11 cellular contexts compared by ENCODE assay signal in the genomic region with DNA sequence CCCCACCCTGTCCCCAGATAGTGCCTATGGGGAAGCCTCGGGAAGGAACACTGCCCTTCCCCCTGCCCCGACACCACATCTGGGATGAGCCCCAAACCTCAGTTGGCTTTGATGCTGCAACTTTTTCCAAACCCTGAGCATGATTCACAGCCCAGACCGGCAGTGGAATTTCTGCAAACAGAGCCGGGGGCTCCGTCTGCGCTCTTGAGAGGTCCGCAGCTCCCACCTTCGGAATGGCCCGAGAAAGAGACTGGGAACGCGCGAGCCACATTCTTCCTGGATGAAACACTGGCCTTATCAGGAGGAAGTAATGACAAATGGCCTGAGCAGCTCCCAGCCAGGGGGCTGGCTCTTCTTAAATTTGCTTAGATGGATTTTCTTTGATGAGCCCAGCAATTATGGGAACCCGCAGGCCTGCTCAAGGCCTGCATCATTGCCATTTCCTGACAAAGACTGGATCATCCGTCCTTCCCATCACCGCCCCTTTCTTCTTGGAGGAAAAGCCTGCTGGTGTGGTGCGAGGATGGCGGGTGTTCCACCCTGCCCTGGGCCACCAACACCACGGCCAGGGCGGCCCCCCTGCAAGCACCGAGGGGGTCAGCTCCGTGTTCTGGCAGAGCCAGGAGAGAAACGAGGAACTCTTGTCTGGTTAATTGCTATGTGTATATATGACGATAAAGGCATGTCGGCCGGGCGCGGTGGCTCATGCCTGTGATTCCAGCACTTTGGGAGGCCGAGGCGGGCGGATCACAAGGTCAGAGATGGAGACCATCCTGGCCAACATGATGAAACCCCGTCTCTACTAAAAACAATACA. TPM values are rescaled to one million over a fixed set of nuclear protein-coding genes. Genes with fewer than 3 reads are reported as not detected.
DNase-seq lines count a peak whose midpoint lies in the region; ATAC-seq, FAIRE-seq and TF ChIP-seq lines count a peak whose summit lies in the region.
"Had no signal": no experiment of that assay in that cellular context is flagged by ENCODE, and none has a peak within 500 bp of the region (broad histone marks: within the 10 kb centered on the region; RNA-seq: fewer than 3 reads in every experiment).

No MANE protein-coding gene starts in this region.

- H3K27me3 Mint-ChIP-seq in Caco-2 (ENCODE audit: insufficient read depth, unreplicated experiment) (no peaks in the 10 kb centered on the region), osteocyte (ENCODE audit: unreplicated experiment) (no peaks in the 10 kb centered on the region)
- H3K27me3 Mint-ChIP-seq in stimulated activated naive B cell treated with anti-CD40 and anti-IgM and Interleukin-4, amounts not matched to agents 10 μg/mL and 1 μg/mL and 100 μg/mL, for 72 hours, result no peaks in the 10 kb centered on the region

- H3K36me3 Mint-ChIP-seq in Caco-2 (ENCODE audit: insufficient read depth, unreplicated experiment) (no peaks in the 10 kb centered on the region), osteocyte (ENCODE audit: unreplicated experiment) (no peaks in the 10 kb centered on the region)
- H3K36me3 Mint-ChIP-seq in stimulated activated naive B cell treated with anti-CD40 and anti-IgM and Interleukin-4, amounts not matched to agents 10 μg/mL and 1 μg/mL and 100 μg/mL, for 72 hours, result no peaks in the 10 kb centered on the region
- H3K36me3 Mint-ChIP-seq: naive thymus-derived CD8-positive, alpha-beta T cell had no signal

- H3K9me3 Mint-ChIP-seq in Caco-2 (ENCODE audit: unreplicated experiment) (no peaks in the 10 kb centered on the region), osteocyte (ENCODE audit: unreplicated experiment) (no peaks in the 10 kb centered on the region)
- peaks cover 0 to 1% of the 10 kb centered on the region in 2 donors for H3K9me3 Mint-ChIP-seq in stimulated activated naive B cell treated with anti-CD40 and anti-IgM and Interleukin-4, amounts not matched to agents 10 μg/mL and 1 μg/mL and 100 μg/mL, for 72 hours
- H3K9me3 Mint-ChIP-seq: naive thymus-derived CD8-positive, alpha-beta T cell had no signal

- peak overlapping the region; percentile 5 for H3K4me3 Mint-ChIP-seq in Caco-2 (ENCODE audit: unreplicated experiment)
- peak overlapping the region; percentile 15 for H3K4me3 Mint-ChIP-seq in osteocyte (ENCODE audit: unreplicated experiment)
- no peak overlapping the region for H3K4me3 Mint-ChIP-seq in stimulated activated naive B cell treated with anti-CD40 and anti-IgM and Interleukin-4, amounts not matched to agents 10 μg/mL and 1 μg/mL and 100 μg/mL, for 72 hours
- H3K4me3 Mint-ChIP-seq: naive thymus-derived CD8-positive, alpha-beta T cell had no signal

- peak; percentile 96 for FAIRE-seq in RCC 7860 (lab: Jason Lieb, UNC)

- peak; percentile 71 to 88 for DNase-seq in Caco-2
- DNase-seq in RCC 7860 (ENCODE audit: low spot score), result peak; percentile 100
- peak; percentile 99 for DNase-seq in fibroblast of pulmonary artery (ENCODE audit: low read depth)
- peak; percentile 88 for DNase-seq in osteocyte (ENCODE audit: extremely low spot score, unreplicated experiment)
- no peak for DNase-seq in NCI-H69 (lab: John Stamatoyannopoulos, UW)
- DNase-seq in stimulated activated naive B cell treated with anti-CD40 and anti-IgM and Interleukin-4, amounts not matched to agents 10 μg/mL and 1 μg/mL and 100 μg/mL, for 72 hours, result no peak
- DNase-seq: cortex of kidney, NCI-H1417 treated with DMSO at 0.1 percent for 48 hours had no signal

- peaks cover 23% of the 10 kb centered on the region for H3K4me1 ChIP-seq in Caco-2

- no TSS peak for BruUV-seq in Caco-2 (replicated peaks; lab: Mats Ljungman, UMichigan)

- no peaks in the 10 kb centered on the region for H3K36me3 ChIP-seq in Caco-2 (ENCODE audit: control insufficient read depth, insufficient read depth, low read length)

- peaks cover 5% of the 10 kb centered on the region for H3K9me3 ChIP-seq in Caco-2

- peak overlapping the region; percentile 15 for H3K27ac Mint-ChIP-seq in Caco-2 (ENCODE audit: unreplicated experiment)
- peak overlapping the region; percentile 93 for H3K27ac Mint-ChIP-seq in osteocyte (ENCODE audit: unreplicated experiment)
- no peak overlapping the region for H3K27ac Mint-ChIP-seq in stimulated activated naive B cell treated with anti-CD40 and anti-IgM and Interleukin-4, amounts not matched to agents 10 μg/mL and 1 μg/mL and 100 μg/mL, for 72 hours
- H3K27ac Mint-ChIP-seq: naive thymus-derived CD8-positive, alpha-beta T cell had no signal

- intact Hi-C loops in Caco-2 (cut with micrococcal nuclease; ENCODE audit: unreplicated experiment), result loop anchor here (5.0 kb wide), 1 partner anchor 40 kb away; the partner anchor contains the start of gene COL5A1

- peaks cover 8% of the 10 kb centered on the region for H3K4me1 Mint-ChIP-seq in Caco-2 (ENCODE audit: low read depth, unreplicated experiment)
- H3K4me1 Mint-ChIP-seq in osteocyte (ENCODE audit: unreplicated experiment), result peaks cover 53% of the 10 kb centered on the region
- H3K4me1 Mint-ChIP-seq in stimulated activated naive B cell treated with anti-CD40 and anti-IgM and Interleukin-4, amounts not matched to agents 10 μg/mL and 1 μg/mL and 100 μg/mL, for 72 hours, result no peaks in the 10 kb centered on the region
- H3K4me1 Mint-ChIP-seq: naive thymus-derived CD8-positive, alpha-beta T cell had no signal

- TF ChIP-seq CTCF in Caco-2 (IDR thresholded peaks at IDR 0.05; ENCODE audit: insufficient read depth in 1 of 2, low read depth in 1 of 2, low read length in 1 of 2, severe bottlenecking in 1 of 2, unreplicated experiment in 1 of 2), result no peak
- no peak for TF ChIP-seq CTCF in fibroblast of pulmonary artery (IDR thresholded peaks at IDR 0.05; ENCODE audit: low read length, missing control alignments)
- TF ChIP-seq CTCF in osteocyte (IDR thresholded peaks at IDR 0.05), result no peak

- H3K4me3 ChIP-seq in Caco-2 (ENCODE audit: low read depth, low read length) (no peak overlapping the region), fibroblast of pulmonary artery (replicated peaks; ENCODE audit: low read depth, low read length) (no peak overlapping the region)

- POLR2A ChIA-PET in Caco-2 (lab: Charles Lee), result no interaction called here

- ATAC-seq in GM21381 (IDR thresholded peaks at IDR 0.05; ENCODE audit: unreplicated experiment) (no peak), HG02759 (IDR thresholded peaks at IDR 0.05; ENCODE audit: unreplicated experiment) (no peak)
- no peak for ATAC-seq in stimulated activated naive B cell treated with anti-CD40 and anti-IgM and Interleukin-4, amounts not matched to agents 10 μg/mL and 1 μg/mL and 100 μg/mL, for 72 hours (replicated peaks)
- ATAC-seq: naive thymus-derived CD8-positive, alpha-beta T cell had no signal

- CTCF ChIA-PET in Caco-2 (lab: Charles Lee), result no interaction called here

- H3K27me3 ChIP-seq in Caco-2 (replicated peaks; ENCODE audit: control insufficient read depth, insufficient read depth, low read length), result no peaks in the 10 kb centered on the region

RNA-seq across cellular contexts. Expression of gene COL5A1, which starts 38.8 kb away (rescaled TPM):
- total RNA-seq in Caco-2 (2022) (4.8 and 5.7 TPM in 2 replicates), osteocyte (1,552 and 1,672 TPM in 2 replicates)

Comparison
In these comparisons a context has a peak if more than half of its experiments do, and no peak if none do; other contexts are left out.
1. DNase-seq: peak in Caco-2 (2 of 2), RCC 7860 (single experiment), fibroblast of pulmonary artery (single experiment) and osteocyte (single experiment); none in NCI-H69 (single experiment) and stimulated activated naive B cell treated with anti-CD40 and anti-IgM and Interleukin-4, amounts not matched to agents 10 μg/mL and 1 μg/mL and 100 μg/mL, for 72 hours (single experiment).
2. H3K4me3 Mint-ChIP-seq: peak in Caco-2 (single experiment) and osteocyte (single experiment); none in stimulated activated naive B cell treated with anti-CD40 and anti-IgM and Interleukin-4, amounts not matched to agents 10 μg/mL and 1 μg/mL and 100 μg/mL, for 72 hours (0 of 2).
3. RNA of gene COL5A1, which starts 38.8 kb away (total RNA-seq): 1,552 to 1,672 TPM in osteocyte; 4.8 to 5.7 TPM in Caco-2; every median in the first group is over 100 times any median in the second.